In genomic region chr16:78696797-78697196, GRCh38 we compare ENCODE assay signal across 2 cellular contexts.
TF ChIP-seq lines count a peak whose summit lies in the region.

No MANE protein-coding gene starts in this region.

TF ChIP-seq in SK-N-SH, 30 proteins besides CTCF, POLR2A, EP300 and RAD21 (continued from another document):
- no peak for TF ChIP-seq ZBTB33 (IDR thresholded peaks at IDR 0.05; ENCODE audit: borderline replicate concordance, low read depth)

TF ChIP-seq in K562, 482 proteins besides CTCF, POLR2A, EP300 and RAD21 (continued from another document):
- TF ChIP-seq CHAMP1 (IDR thresholded peaks at IDR 0.05) (no peak), PATZ1 (CRISPR knock-in tag; IDR thresholded peaks at IDR 0.05; ENCODE audit: borderline replicate concordance) (no peak), ZBTB8A (IDR thresholded peaks at IDR 0.05; ENCODE audit: partially characterized antibody) (no peak), ZNF318 (IDR thresholded peaks at IDR 0.05; ENCODE audit: borderline replicate concordance in 1 of 2, low read depth in 1 of 2) (no peak), ATF4 (CRISPR knock-in tag; IDR thresholded peaks at IDR 0.05) (no peak)
